ENCODE assay signal across 11 cellular contexts in the genomic region with DNA sequence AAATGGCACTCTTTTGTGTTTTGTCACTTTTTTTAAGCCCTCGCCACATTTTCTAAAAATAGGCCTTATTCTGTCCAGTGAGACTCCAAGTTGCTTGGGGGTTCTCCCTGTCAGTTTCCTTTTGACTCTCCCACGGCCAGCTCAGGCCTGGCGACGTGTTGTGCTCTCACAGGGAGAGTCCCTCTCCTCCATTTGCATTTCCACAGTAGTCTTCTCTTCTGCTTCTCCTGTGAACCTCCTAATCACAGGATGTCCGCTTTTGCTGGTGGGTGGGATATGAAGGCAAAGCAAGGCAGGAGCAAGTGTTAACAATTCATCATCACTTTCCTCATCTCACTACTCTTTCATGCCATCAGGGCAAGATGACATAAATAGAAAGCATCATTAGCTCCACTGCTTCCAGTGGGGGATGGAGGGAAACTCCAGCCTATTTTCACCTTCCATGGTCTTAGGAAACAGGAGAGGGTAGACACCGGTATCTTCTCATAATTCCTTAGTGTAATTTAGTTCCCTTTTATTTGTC.
A peak's percentile ranks its signal among the peaks of the same experiment; 100 is the strongest.
DNase-seq lines count a peak whose midpoint lies in the region; ATAC-seq, FAIRE-seq and TF ChIP-seq lines count a peak whose summit lies in the region.
"Had no signal": no experiment of that assay in that cellular context is flagged by ENCODE, and none has a peak within 500 bp of the region (broad histone marks: within the 10 kb centered on the region; RNA-seq: fewer than 3 reads in every experiment).

No MANE protein-coding gene starts in this region.

- H3K36me3 Mint-ChIP-seq in WTC11: no peaks in the 10 kb centered on the region

- H3K4me2 ChIP-seq in GM12878 (ENCODE audit: control insufficient read depth, insufficient read depth): peak overlapping the region; percentile 43
- no peak overlapping the region for H3K4me2 ChIP-seq in OCI-LY7 (ENCODE audit: low read length)

- RAD21 ChIA-PET in GM12878 (lab: Charles Lee; ENCODE audit: unreplicated experiment): interaction anchor here (0.9 to 2.6 kb wide), 8 partner anchors 17 to 255 kb away, joined by 3 to 54 read pairs (median 10); partner anchors contain the start of genes DTL and INTS7

- no peaks in the 10 kb centered on the region for H3K9me2 ChIP-seq in OCI-LY7 (ENCODE audit: insufficient read depth, low read length)

- H3K4me3 ChIP-seq in GM12878 (peak overlapping the region; percentile 24; the same call in 1 of the 2 replicates), OCI-LY7 (ENCODE audit: low read depth, low read length, poor library complexity, severe bottlenecking) (no peak overlapping the region)
- H3K4me3 ChIP-seq: thoracic aorta had no signal

- no peaks in the 10 kb centered on the region for H3K36me3 ChIP-seq in GM12878 (ENCODE audit: control insufficient read depth in 2 of 2, insufficient read depth in 2 of 2, low read length in 1 of 2)
- H3K36me3 ChIP-seq in OCI-LY7 (ENCODE audit: insufficient read depth, low read length): peaks cover 8% of the 10 kb centered on the region; the same call in 1 of the 2 replicates
- H3K36me3 ChIP-seq: thoracic aorta had no signal

- TF ChIP-seq RAD21 in GM12878 (IDR thresholded peaks at IDR 0.05; ENCODE audit: insufficient read depth, low read depth, low read length): 0 out of 2 replicates have a peak, but pooled peaks have one; percentile 4

- BruUV-seq in GM12878 (replicated peaks; lab: Mats Ljungman, UMichigan) (no TSS peak), OCI-LY7 (replicated peaks; lab: Mats Ljungman, UMichigan) (no TSS peak)

- TF ChIP-seq EP300 in GM12878 (IDR thresholded peaks at IDR 0.05; ENCODE audit: borderline replicate concordance in 1 of 2, control insufficient read depth in 1 of 2, low read depth in 2 of 2, low read length in 2 of 2): peak; percentile 87 to 94

- SMC1A ChIA-PET in GM12878 (lab: Charles Lee; ENCODE audit: uncharacterized antibody, unreplicated experiment): interaction anchor here (0.5 to 3.7 kb wide), 20 partner anchors 17 to 322 kb away, joined by 3 to 30 read pairs (median 4); partner anchors contain the start of genes DTL and INTS7

- H3K79me2 ChIP-seq in GM12878 (ENCODE audit: control insufficient read depth, insufficient read depth, low read length) (no peaks in the 10 kb centered on the region; the same call in 1 of the 2 replicates), OCI-LY7 (ENCODE audit: insufficient read depth, low read depth, low read length) (no peaks in the 10 kb centered on the region)

- H3K4me1 Mint-ChIP-seq in WTC11: peaks cover 6% of the 10 kb centered on the region

- H3K27me3 Mint-ChIP-seq in WTC11 (ENCODE audit: low read depth): no peaks in the 10 kb centered on the region

- 0% methylated on average over 6 of the region's 6 CpGs for WGBS in GM12878 (ENCODE audit: insufficient coverage, insufficient replicate concordance, low lambda C conversion rate, missing lambda C conversion rate)

- no peaks in the 10 kb centered on the region for H3K9me3 Mint-ChIP-seq in WTC11

- TF ChIP-seq CTCF in GM10248 (IDR thresholded peaks at IDR 0.05; ENCODE audit: control extremely low read depth, extremely low read depth, low read depth, missing control alignments): no peak
- no peak for TF ChIP-seq CTCF in GM12878 (IDR thresholded peaks at IDR 0.05 in 2 of 3, conservative IDR thresholded peaks at IDR 0.05 in 1 of 3; ENCODE audit: control insufficient read depth in 2 of 3, extremely low read depth in 1 of 3, insufficient read depth in 1 of 3, low read depth in 3 of 3, low read length in 3 of 3)
- no peak for TF ChIP-seq CTCF in OCI-LY7 (conservative IDR thresholded peaks at IDR 0.05; ENCODE audit: low read length)
- TF ChIP-seq CTCF in WTC11 (IDR thresholded peaks at IDR 0.05): no peak

- H3K27ac ChIP-seq in GM12878 (ENCODE audit: control insufficient read depth, insufficient read depth): peak overlapping the region; percentile 68
- no peak overlapping the region for H3K27ac ChIP-seq in OCI-LY7 (ENCODE audit: low read depth, low read length, poor library complexity, severe bottlenecking)
- H3K27ac ChIP-seq: thoracic aorta had no signal

- CTCF ChIA-PET in GM10248 (lab: Yijun Ruan, JAX) (interaction anchor here (1.2 to 2.8 kb wide), 5 partner anchors 11 to 241 kb away, joined by 4 to 13 read pairs (median 5); partner anchors contain the start of genes DTL and INTS7), GM12878 (lab: Yijun Ruan, JAX) (interaction anchor here (1.0 to 3.3 kb wide), 5 partner anchors 16 to 255 kb away, joined by 3 to 26 read pairs (median 5); partner anchors contain the start of genes DTL and INTS7), OCI-LY7 (lab: Charles Lee; ENCODE audit: unreplicated experiment) (no interaction called here), WTC11 (lab: Charles Lee) (interaction anchor here (0.5 to 2.3 kb wide), 3 partner anchors 9 to 180 kb away, joined by 3 to 6 read pairs (median 4); partner anchors contain the start of genes DTL and INTS7)

- in situ Hi-C loops in GM12878 (cut with MboI): loop anchor here (5.0 kb wide), 2 partner anchors 103 to 238 kb away; partner anchors contain the start of gene LPGAT1

- H3K9ac ChIP-seq in GM12878 (ENCODE audit: control insufficient read depth, insufficient read depth, low read length): peak overlapping the region; percentile 24; the same call in 1 of the 2 replicates

- no peaks in the 10 kb centered on the region for H3K27me3 ChIP-seq in GM12878 (replicated peaks in 1 of 2; ENCODE audit: control insufficient read depth in 2 of 2, insufficient read depth in 2 of 2, low read length in 1 of 2)

- H4K20me1 ChIP-seq in GM12878 (ENCODE audit: control insufficient read depth, insufficient read depth) (no peaks in the 10 kb centered on the region), OCI-LY7 (ENCODE audit: insufficient read depth, low read length) (no peaks in the 10 kb centered on the region)

- H3K4me1 ChIP-seq in GM12878 (ENCODE audit: control insufficient read depth, insufficient read depth, low read length): peaks cover 62% of the 10 kb centered on the region
- peaks cover 19% of the 10 kb centered on the region for H3K4me1 ChIP-seq in OCI-LY7 (ENCODE audit: insufficient read depth, low read length, poor library complexity, severe bottlenecking)

- H3K4me3 Mint-ChIP-seq in WTC11: no peak overlapping the region

- intact Hi-C loops in GM12878 (cut with micrococcal nuclease; ENCODE audit: unreplicated experiment) (loop anchor here (5.0 kb wide), 4 partner anchors 48 to 253 kb away; no protein-coding TSS in a partner anchor), OCI-LY7 (cut with micrococcal nuclease; ENCODE audit: unreplicated experiment) (no loop called here)

- H2AFZ ChIP-seq in GM12878 (ENCODE audit: control insufficient read depth, low read depth, low read length): peak overlapping the region; percentile 46
- no peak overlapping the region for H2AFZ ChIP-seq in OCI-LY7 (ENCODE audit: low read length)

- peak; percentile 85 for DNase-seq in GM10248 (ENCODE audit: extremely low spot score)
- peak; percentile 97 for DNase-seq in GM12878 (ENCODE audit: low read depth, low spot score)
- no peak for DNase-seq in HK-2 (ENCODE audit: unreplicated experiment)
- DNase-seq in OCI-LY7 (ENCODE audit: low spot score): no peak
- DNase-seq in NCI-H510A treated with DMSO at 0.1 percent for 48 hours (lab: John Stamatoyannopoulos, UW): no peak
- no peak for DNase-seq in WTC11 (ENCODE audit: low spot score)
- DNase-seq: left ventricle myocardium superior had no signal

- no peaks in the 10 kb centered on the region for H3K9me3 ChIP-seq in GM12878 (replicated peaks; ENCODE audit: control insufficient read depth, insufficient read depth, low read length)
- no peaks in the 10 kb centered on the region for H3K9me3 ChIP-seq in OCI-LY7 (ENCODE audit: low read length)
- H3K9me3 ChIP-seq: thoracic aorta had no signal

- POLR2A ChIA-PET in GM10248 (lab: Yijun Ruan, JAX): no interaction called here
- POLR2A ChIA-PET in GM12878 (lab: Charles Lee): interaction anchor here (0.8 to 2.3 kb wide), 6 partner anchors 16 to 253 kb away, joined by 3 to 12 read pairs (median 3); no protein-coding TSS in a partner anchor
- POLR2A ChIA-PET in OCI-LY7 (lab: Charles Lee): no interaction called here
- POLR2A ChIA-PET in WTC11 (lab: Charles Lee): interaction anchor here (0.6 kb wide), 1 partner anchor 369 kb away, joined by 4 read pairs; no protein-coding TSS in a partner anchor

- TF ChIP-seq POLR2A in GM12878 (IDR thresholded peaks at IDR 0.05; ENCODE audit: low read depth, low read length): no peak

- H3K27ac Mint-ChIP-seq in WTC11: no peak overlapping the region

- peak; percentile 65 for ATAC-seq in GM19467 (IDR thresholded peaks at IDR 0.05; ENCODE audit: unreplicated experiment)
- ATAC-seq in HG03280 (IDR thresholded peaks at IDR 0.05; ENCODE audit: unreplicated experiment): peak; percentile 72
- ATAC-seq in GM12878: peak; percentile 84
- ATAC-seq in WTC11: no peak
- ATAC-seq: left ventricle myocardium superior had no signal

- FAIRE-seq in GM12878 (lab: Jason Lieb, UNC): peak; percentile 83
- FAIRE-seq: astrocyte had no signal

TF ChIP-seq in GM12878, 131 proteins besides CTCF, POLR2A, EP300 and RAD21 (continues in another document):
- TF ChIP-seq POLR2AphosphoS2 (IDR thresholded peaks at IDR 0.05; ENCODE audit: low read depth, low read length): no peak
- TF ChIP-seq EGR1 (IDR thresholded peaks at IDR 0.05; ENCODE audit: borderline replicate concordance in 1 of 2, low read depth in 2 of 2, low read length in 2 of 2): peak in 1 of 2 experiments; percentile 35; a peak in 1 of 3 replicates

TF ChIP-seq in WTC11, 78 proteins besides CTCF, POLR2A, EP300 and RAD21 (continues in another document):
- no peak for TF ChIP-seq GABPB1 (CRISPR knock-in tag; IDR thresholded peaks at IDR 0.05)
- TF ChIP-seq MAX (CRISPR knock-in tag; IDR thresholded peaks at IDR 0.05): no peak
- no peak for TF ChIP-seq ATF1 (CRISPR knock-in tag; IDR thresholded peaks at IDR 0.05)
- TF ChIP-seq JAZF1 (CRISPR knock-in tag; IDR thresholded peaks at IDR 0.05): no peak
- TF ChIP-seq TP53 (CRISPR knock-in tag; IDR thresholded peaks at IDR 0.05): no peak
- no peak for TF ChIP-seq ZNF416 (CRISPR knock-in tag; IDR thresholded peaks at IDR 0.05)
- no peak for TF ChIP-seq KAT7 (CRISPR knock-in tag; IDR thresholded peaks at IDR 0.05; ENCODE audit: borderline replicate concordance)
- TF ChIP-seq, protein P1, sequence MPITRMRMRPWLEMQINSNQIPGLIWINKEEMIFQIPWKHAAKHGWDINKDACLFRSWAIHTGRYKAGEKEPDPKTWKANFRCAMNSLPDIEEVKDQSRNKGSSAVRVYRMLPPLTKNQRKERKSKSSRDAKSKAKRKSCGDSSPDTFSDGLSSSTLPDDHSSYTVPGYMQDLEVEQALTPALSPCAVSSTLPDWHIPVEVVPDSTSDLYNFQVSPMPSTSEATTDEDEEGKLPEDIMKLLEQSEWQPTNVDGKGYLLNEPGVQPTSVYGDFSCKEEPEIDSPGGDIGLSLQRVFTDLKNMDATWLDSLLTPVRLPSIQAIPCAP (CRISPR knock-in tag; IDR thresholded peaks at IDR 0.05): no peak
- TF ChIP-seq TEAD1 (CRISPR knock-in tag; IDR thresholded peaks at IDR 0.05): no peak

Comparison
In these comparisons a context has a peak if more than half of its experiments do, and no peak if none do; other contexts are left out.
1. DNase-seq: peak in GM10248 (single experiment) and GM12878 (single experiment); none in HK-2 (single experiment), OCI-LY7 (single experiment), NCI-H510A treated with DMSO at 0.1 percent for 48 hours (single experiment) and WTC11 (single experiment).
2. POLR2A ChIA-PET loops: an anchor here in GM12878 (0.8 to 2.3 kb wide) and WTC11 (0.6 kb wide); none called in GM10248 and OCI-LY7.